ENCODE assay signal across 8 cellular contexts in the genomic region with DNA sequence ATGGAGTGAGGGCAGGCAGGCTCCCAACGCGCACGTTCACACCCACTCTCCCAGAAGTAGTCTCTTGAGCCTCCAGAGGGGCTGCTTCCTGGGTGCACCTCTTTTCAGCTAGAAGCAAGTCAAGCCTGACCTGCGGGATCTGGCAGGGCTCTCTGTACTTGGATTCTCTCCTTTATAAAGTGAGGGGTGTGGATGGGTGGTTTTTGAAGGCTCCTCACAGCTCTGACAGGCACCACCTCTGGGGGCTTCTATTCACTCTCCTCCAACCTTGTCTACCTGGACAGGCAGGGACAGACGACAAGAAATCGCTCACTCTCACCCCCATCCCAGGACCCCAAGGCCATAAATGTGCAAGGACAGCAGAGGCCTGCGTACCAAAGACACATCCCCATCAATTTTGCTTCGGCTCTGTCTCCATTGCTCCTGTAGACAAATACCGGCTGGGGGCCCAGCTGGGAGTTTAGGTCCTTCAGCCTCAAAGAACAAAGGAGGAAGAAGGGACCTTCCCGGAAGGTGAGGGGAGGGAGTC. TPM values are rescaled to one million over a fixed set of nuclear protein-coding genes. Genes with fewer than 3 reads are reported as not detected.
DNase-seq lines count a peak whose midpoint lies in the region; ATAC-seq, FAIRE-seq and TF ChIP-seq lines count a peak whose summit lies in the region.

No MANE protein-coding gene starts in this region.

- no peak overlapping the region for H3K4me3 ChIP-seq in CD8-positive, alpha-beta T cell (ENCODE audit: low read depth, low read length)
- H3K4me3 ChIP-seq in OCI-LY1 (ENCODE audit: low read depth, low read length, poor library complexity, severe bottlenecking) (peak overlapping the region; percentile 55), esophagus muscularis mucosa (peak overlapping the region; percentile 96 to 100 (median 99)), parathyroid adenoma (ENCODE audit: low read depth, low read length) (peak overlapping the region; percentile 33)

- intact Hi-C loops in CD8-positive, alpha-beta T cell (cut with DNase I, micrococcal nuclease) = loop anchor here (2.0 to 10.0 kb wide), 7 partner anchors 95 to 1250 kb away; partner anchors contain the start of genes C17orf67 (in 2 of the 2), DGKE (in 2 of the 2), MSI2 (in 2 of the 2) and TRIM37 (in 1 of the 2)
- intact Hi-C loops in esophagus muscularis mucosa (cut with DNase I) = loop anchor here (5.0 kb wide), 1 partner anchor 235 kb away; no protein-coding TSS in a partner anchor

- DNase-seq in CD8-positive, alpha-beta T cell = no peak
- DNase-seq in esophagus muscularis mucosa (ENCODE audit: extremely low spot score) = peak; percentile 89
- DNase-seq in frontal cortex (ENCODE audit: low spot score in 2 of 2) = no peak
- no peak for DNase-seq in HCEC 1CT

- H2AFZ ChIP-seq in OCI-LY1 (ENCODE audit: low read length) (peak overlapping the region; percentile 99), parathyroid adenoma (peak overlapping the region; percentile 91)

- peaks cover 27% of the 10 kb centered on the region for H3K79me2 ChIP-seq in OCI-LY1 (ENCODE audit: insufficient read depth, low read length)
- H3K79me2 ChIP-seq in parathyroid adenoma = peaks cover 34% of the 10 kb centered on the region

- H3K36me3 Mint-ChIP-seq in CD8-positive, alpha-beta T cell = peaks cover 29% of the 10 kb centered on the region

- H3K27me3 Mint-ChIP-seq in CD8-positive, alpha-beta T cell (ENCODE audit: low read depth) = no peaks in the 10 kb centered on the region

- no peak for TF ChIP-seq POLR2A in esophagus muscularis mucosa (IDR thresholded peaks at IDR 0.05; ENCODE audit: low read depth)

- H3K9me2 ChIP-seq in OCI-LY1 (ENCODE audit: low read depth, low read length) = no peaks in the 10 kb centered on the region

- peaks cover 29% of the 10 kb centered on the region for H3K4me1 ChIP-seq in CD8-positive, alpha-beta T cell (ENCODE audit: insufficient read depth, low read length)
- H3K4me1 ChIP-seq in OCI-LY1 (ENCODE audit: insufficient read depth, low read length, severe bottlenecking) (peaks cover 20% of the 10 kb centered on the region), esophagus muscularis mucosa (peaks cover 39 to 41% (median 39%) of the 10 kb centered on the region in 4 donors), parathyroid adenoma (peaks cover 22% of the 10 kb centered on the region)

- H3K9me3 ChIP-seq in CD8-positive, alpha-beta T cell (ENCODE audit: low read length) = no peaks in the 10 kb centered on the region
- H3K9me3 ChIP-seq in OCI-LY1 (ENCODE audit: low read length) (no peaks in the 10 kb centered on the region), esophagus muscularis mucosa (no peaks in the 10 kb centered on the region), parathyroid adenoma (ENCODE audit: control insufficient read depth, low read length) (no peaks in the 10 kb centered on the region)

- H3K4me2 ChIP-seq in OCI-LY1 (ENCODE audit: low read length) = peak overlapping the region; percentile 74
- H3K4me2 ChIP-seq in parathyroid adenoma (ENCODE audit: low read length) = peak overlapping the region; percentile 67

- no peak for TF ChIP-seq CTCF in CD8-positive, alpha-beta T cell (IDR thresholded peaks at IDR 0.05)
- no peak for TF ChIP-seq CTCF in OCI-LY1 (IDR thresholded peaks at IDR 0.05; ENCODE audit: low read length)
- TF ChIP-seq CTCF in esophagus muscularis mucosa (IDR thresholded peaks at IDR 0.05) = no peak
- no peak for TF ChIP-seq CTCF in parathyroid adenoma (IDR thresholded peaks at IDR 0.05)

- FAIRE-seq in frontal cortex (lab: Jason Lieb, UNC) = no peak

- H3K4me3 Mint-ChIP-seq in CD8-positive, alpha-beta T cell = peak overlapping the region; percentile 66

- 72% methylated on average over 10 of the region's 10 CpGs for WGBS in esophagus muscularis mucosa

- no peak for TF ChIP-seq EP300 in esophagus muscularis mucosa (IDR thresholded peaks at IDR 0.05)

- no peaks in the 10 kb centered on the region for H4K20me1 ChIP-seq in OCI-LY1 (ENCODE audit: insufficient read depth, low read length)

- CTCF ChIA-PET in CD8-positive, alpha-beta T cell (lab: Charles Lee) = interaction anchor here (1.1 to 2.3 kb wide), 2 partner anchors 32 to 75 kb away, joined by 3 to 8 read pairs; partner anchors contain the start of gene SRSF1

- H3K27me3 ChIP-seq in CD8-positive, alpha-beta T cell (ENCODE audit: insufficient read depth, low read length) = no peaks in the 10 kb centered on the region
- H3K27me3 ChIP-seq in OCI-LY1 (ENCODE audit: insufficient read depth, low read length) (no peaks in the 10 kb centered on the region; the same call in 1 of the 2 replicates), esophagus muscularis mucosa (peaks cover 0 to 6% (median 0%) of the 10 kb centered on the region in 4 donors), parathyroid adenoma (ENCODE audit: control insufficient read depth, insufficient read depth, low read length) (no peaks in the 10 kb centered on the region)

- H3K27ac Mint-ChIP-seq in CD8-positive, alpha-beta T cell = peak overlapping the region; percentile 49

- H3K9ac ChIP-seq in OCI-LY1 (ENCODE audit: low read length) (peak overlapping the region; percentile 58; the same call in 1 of the 2 replicates), parathyroid adenoma (no peak overlapping the region)

- peaks cover 7% of the 10 kb centered on the region for H3K36me3 ChIP-seq in CD8-positive, alpha-beta T cell (ENCODE audit: insufficient read depth, low read length)
- H3K36me3 ChIP-seq in OCI-LY1 (ENCODE audit: insufficient read depth, low read length) (peaks cover 25% of the 10 kb centered on the region), esophagus muscularis mucosa (peaks cover 0 to 17% (median 4%) of the 10 kb centered on the region in 4 donors), parathyroid adenoma (ENCODE audit: control insufficient read depth, insufficient read depth, low read length) (no peaks in the 10 kb centered on the region)

- peaks cover 29% of the 10 kb centered on the region for H3K4me1 Mint-ChIP-seq in CD8-positive, alpha-beta T cell (ENCODE audit: low read depth)

- no peaks in the 10 kb centered on the region for H3K9me3 Mint-ChIP-seq in CD8-positive, alpha-beta T cell

- POLR2A ChIA-PET in CD8-positive, alpha-beta T cell (lab: Charles Lee) = interaction anchor here (2.2 to 2.8 kb wide), 2 partner anchors 75 to 232 kb away, joined by 10 to 13 read pairs; partner anchors contain the start of genes MRPS23 and SRSF1

- H3F3A ChIP-seq in OCI-LY1 (ENCODE audit: insufficient read depth, low read length) = no peaks in the 10 kb centered on the region

- ATAC-seq in CD8-positive, alpha-beta T cell = no peak
- ATAC-seq in GM19328 (IDR thresholded peaks at IDR 0.05; ENCODE audit: unreplicated experiment) (no peak), GM18498 (IDR thresholded peaks at IDR 0.05; ENCODE audit: unreplicated experiment) (no peak)

- no peak overlapping the region for H3K27ac ChIP-seq in CD8-positive, alpha-beta T cell (ENCODE audit: low read depth, low read length)
- H3K27ac ChIP-seq in OCI-LY1 (ENCODE audit: low read depth, low read length, poor library complexity, severe bottlenecking) (no peak overlapping the region), esophagus muscularis mucosa (replicated peaks in 1 of 4) (peak overlapping the region; percentile 95 to 99 (median 98)), parathyroid adenoma (peak overlapping the region; percentile 83)

RNA-seq across cellular contexts. Expression of gene DYNLL2, which starts 0.8 kb away (rescaled TPM):
- 10 to 100 TPM; 30.5 to 30.6 TPM for total RNA-seq in CD8-positive, alpha-beta T cell
- total RNA-seq in esophagus muscularis mucosa (10 to 100 TPM; 22.2 to 37.0 (median 36.3) TPM), frontal cortex (33.0 TPM)

Comparison
In these comparisons a context has a peak if more than half of its experiments do, and no peak if none do; other contexts are left out.
1. H3K27ac ChIP-seq: peak in esophagus muscularis mucosa (4 of 4) and parathyroid adenoma (single experiment); none in CD8-positive, alpha-beta T cell (single experiment) and OCI-LY1 (single experiment).